13 cellular contexts compared by ENCODE assay signal in the genomic region with DNA sequence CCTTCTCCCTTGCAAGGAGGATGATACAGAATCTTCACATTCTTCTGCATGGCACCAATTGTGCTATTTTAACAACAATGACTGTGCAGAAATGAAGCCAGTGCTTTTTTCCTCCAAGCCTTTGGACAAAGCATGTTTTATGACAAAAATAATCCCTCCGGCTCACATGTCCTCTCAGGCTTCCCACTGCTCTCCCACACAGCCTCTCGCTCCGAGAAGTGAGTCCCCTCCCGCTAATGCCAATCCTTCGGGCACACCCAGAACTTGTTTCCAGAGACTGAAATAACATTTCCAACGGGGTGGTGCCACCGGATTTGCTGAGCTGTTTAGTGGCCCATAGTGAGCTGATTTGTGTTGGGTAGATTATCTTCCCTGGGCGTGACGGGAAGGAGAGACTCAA. TPM values are rescaled to one million over a fixed set of nuclear protein-coding genes. Genes with fewer than 3 reads are reported as not detected.
A peak's percentile ranks its signal among the peaks of the same experiment; 100 is the strongest.
DNase-seq lines count a peak whose midpoint lies in the region; ATAC-seq and TF ChIP-seq lines count a peak whose summit lies in the region.
"Had no signal": no experiment of that assay in that cellular context is flagged by ENCODE, and none has a peak within 500 bp of the region (broad histone marks: within the 10 kb centered on the region; RNA-seq: fewer than 3 reads in every experiment).

No MANE protein-coding gene starts in this region.

- H3K36me3 ChIP-seq in tibial nerve (no peaks in the 10 kb centered on the region), lower lobe of right lung (no peaks in the 10 kb centered on the region)

- H3K36me3 Mint-ChIP-seq in nephron (ENCODE audit: low read depth): peaks cover 10% of the 10 kb centered on the region

- intact Hi-C loops in lower lobe of right lung (cut with DNase I): no loop called here

- no peaks in the 10 kb centered on the region for H3K9me3 Mint-ChIP-seq in nephron
- H3K9me3 Mint-ChIP-seq: H9; stimulated activated naive CD8-positive, alpha-beta T cell treated with anti-CD3 and anti-CD28 coated beads, Interleukin-15, Interleukin-2, amounts not matched to agents 100 ng/mL and 50 ng/mL, for 24 hours had no signal

- H3K4me3 ChIP-seq in tibial nerve: no peak overlapping the region
- H3K4me3 ChIP-seq in lower lobe of right lung: no peak overlapping the region

- H3K9me3 ChIP-seq in tibial nerve (no peaks in the 10 kb centered on the region), lower lobe of right lung (no peaks in the 10 kb centered on the region)

- TF ChIP-seq POLR2A in tibial nerve (IDR thresholded peaks at IDR 0.05): no peak

- no peak for ATAC-seq in lower lobe of right lung

- H3K27ac ChIP-seq in tibial nerve (peak overlapping the region in 2 of 4 donors; percentile 9 to 71), lower lobe of right lung (no peak overlapping the region)

- H3K4me1 Mint-ChIP-seq in nephron: peaks cover 54% of the 10 kb centered on the region

- H3K27me3 Mint-ChIP-seq in nephron (ENCODE audit: low read depth): no peaks in the 10 kb centered on the region

- peak overlapping the region in 2 of 3 experiments; percentile 32 to 43 for H3K4me3 Mint-ChIP-seq in nephron
- H3K4me3 Mint-ChIP-seq: H9; stimulated activated naive CD8-positive, alpha-beta T cell treated with anti-CD3 and anti-CD28 coated beads, Interleukin-15, Interleukin-2, amounts not matched to agents 100 ng/mL and 50 ng/mL, for 24 hours had no signal

- H3K27me3 ChIP-seq in tibial nerve: no peaks in the 10 kb centered on the region
- no peaks in the 10 kb centered on the region for H3K27me3 ChIP-seq in lower lobe of right lung (ENCODE audit: low read depth)

- H3K27ac Mint-ChIP-seq in nephron: peak overlapping the region; percentile 52 to 89 (median 81)
- H3K27ac Mint-ChIP-seq: H9; stimulated activated naive CD8-positive, alpha-beta T cell treated with anti-CD3 and anti-CD28 coated beads, Interleukin-15, Interleukin-2, amounts not matched to agents 100 ng/mL and 50 ng/mL, for 24 hours had no signal

- DNase-seq in activated T-cell treated with anti-CD3 and anti-CD28 coated beads, Interleukin-2, amount 50 U/mL, for 1 hour: peak; percentile 10
- DNase-seq in activated T-cell treated with anti-CD3 and anti-CD28 coated beads, Interleukin-2, amount 50 U/mL, for 48 hours: no peak
- DNase-seq in fibroblast of gingiva (ENCODE audit: low read depth) (peak; percentile 52), tibial nerve (ENCODE audit: low spot score in 2 of 2) (peak in 1 of 2 donors; percentile 50), lower lobe of right lung (no peak), GM10266 (ENCODE audit: extremely low spot score) (no peak), GM19238 (ENCODE audit: insufficient read length, low spot score) (no peak)
- DNase-seq: activated CD8-positive, alpha-beta memory T cell treated with anti-CD3 and anti-CD28 coated beads for 24 hours; EL; H9; NCI-H510A had no signal

- peaks cover 0 to 41% (median 8%) of the 10 kb centered on the region in 4 donors for H3K4me1 ChIP-seq in tibial nerve
- H3K4me1 ChIP-seq in lower lobe of right lung: peaks cover 27% of the 10 kb centered on the region

- WGBS in tibial nerve, 2 donors: 8 to 10% methylated on average over 9 of the region's 9 CpGs

- peak; percentile 38 to 81 for TF ChIP-seq EP300 in tibial nerve (IDR thresholded peaks at IDR 0.05)

- TF ChIP-seq CTCF in nephron (IDR thresholded peaks at IDR 0.05; ENCODE audit: unreplicated experiment in 3 of 3) (no peak), tibial nerve (IDR thresholded peaks at IDR 0.05) (no peak), lower lobe of right lung (IDR thresholded peaks at IDR 0.05) (no peak), GM10266 (IDR thresholded peaks at IDR 0.05; ENCODE audit: control insufficient read depth, insufficient read depth, low read depth, missing control alignments) (no peak)

RNA-seq across cellular contexts. Expression of gene RBM17, which starts 35.8 kb away (rescaled TPM):
- 100 to 1,000 TPM in 2 of 4 donors, 10 to 100 TPM in 2; 70.6 to 109 (median 94.3) TPM for total RNA-seq in tibial nerve
- 90.8 TPM for total RNA-seq in lower lobe of right lung

Comparison
In these comparisons a context has a peak if more than half of its experiments do, and no peak if none do; other contexts are left out.
1. DNase-seq: peak in activated T-cell treated with anti-CD3 and anti-CD28 coated beads, Interleukin-2, amount 50 U/mL, for 1 hour (single experiment) and fibroblast of gingiva (single experiment); none in activated T-cell treated with anti-CD3 and anti-CD28 coated beads, Interleukin-2, amount 50 U/mL, for 48 hours (0 of 2), lower lobe of right lung (single experiment), GM10266 (single experiment) and GM19238 (single experiment).